ENCODE assay signal across 14 cellular contexts in the genomic region with DNA sequence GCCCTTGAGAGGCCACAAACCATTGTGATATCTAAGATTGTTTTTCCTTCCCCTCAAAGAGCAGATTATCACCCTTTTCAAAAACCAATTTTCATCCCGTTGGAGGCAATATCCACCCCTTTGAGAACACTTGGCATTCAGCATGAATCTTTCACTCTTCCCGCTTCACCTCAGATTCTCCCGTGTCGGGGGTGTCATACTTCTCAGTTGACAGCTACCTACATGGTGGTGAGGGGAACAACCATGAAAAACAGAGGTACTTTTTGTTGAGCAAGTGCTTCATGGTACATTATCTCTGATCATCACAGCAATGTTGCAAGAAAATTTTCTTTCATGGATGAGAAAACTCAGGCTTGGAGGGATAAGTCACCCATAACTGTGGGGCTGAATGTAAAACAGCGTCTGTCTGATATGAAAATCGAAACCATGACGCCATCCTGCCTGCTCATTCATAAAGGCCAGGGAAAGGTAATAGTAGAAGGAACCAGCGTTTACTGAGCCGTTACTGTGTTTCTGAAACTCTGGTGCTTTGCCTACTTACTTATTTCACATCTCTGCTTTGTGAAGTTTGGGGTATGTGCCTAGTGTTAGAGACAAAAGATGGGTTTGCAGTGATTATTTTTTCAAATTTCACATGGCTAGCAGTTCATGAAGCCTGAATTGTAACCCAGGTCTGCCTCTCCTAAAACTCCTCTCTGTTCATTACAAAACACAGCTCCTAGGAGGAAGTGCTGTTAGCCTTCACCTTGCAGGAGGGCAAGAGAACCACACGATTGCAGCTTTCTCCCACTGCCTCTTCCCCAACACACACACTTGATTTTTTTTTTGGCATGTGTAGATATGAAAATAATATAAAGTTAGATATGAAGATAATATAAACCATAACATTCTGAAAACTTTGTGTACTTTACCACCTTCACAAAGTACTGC. TPM values are rescaled to one million over a fixed set of nuclear protein-coding genes. Genes with fewer than 3 reads are reported as not detected.
DNase-seq lines count a peak whose midpoint lies in the region; ATAC-seq, FAIRE-seq and TF ChIP-seq lines count a peak whose summit lies in the region.
"Had no signal": no experiment of that assay in that cellular context is flagged by ENCODE, and none has a peak within 500 bp of the region (broad histone marks: within the 10 kb centered on the region; RNA-seq: fewer than 3 reads in every experiment).

No MANE protein-coding gene starts in this region.

- no peak overlapping the region for H3K4me3 Mint-ChIP-seq in WTC11
- H3K4me3 Mint-ChIP-seq: CD14-positive monocyte; naive thymus-derived CD8-positive, alpha-beta T cell had no signal

- H3K36me3 ChIP-seq in small intestine (ENCODE audit: control insufficient read depth in 2 of 2, insufficient read depth in 2 of 2, low read length in 2 of 2) (no peaks in the 10 kb centered on the region), brain microvascular endothelial cell (replicated peaks) (no peaks in the 10 kb centered on the region)
- H3K36me3 ChIP-seq: spleen had no signal

- peaks cover 8% of the 10 kb centered on the region for H3K4me1 Mint-ChIP-seq in WTC11
- H3K4me1 Mint-ChIP-seq: CD14-positive monocyte; naive thymus-derived CD8-positive, alpha-beta T cell had no signal

- no peaks in the 10 kb centered on the region for H3K9me3 ChIP-seq in small intestine (ENCODE audit: control insufficient read depth, low read depth)

- ATAC-seq in GM18508 (IDR thresholded peaks at IDR 0.05; ENCODE audit: insufficient read depth, unreplicated experiment), result peak; percentile 51
- ATAC-seq in GM21390 (IDR thresholded peaks at IDR 0.05; ENCODE audit: unreplicated experiment), result peak; percentile 92
- ATAC-seq in HG03064 (IDR thresholded peaks at IDR 0.05; ENCODE audit: low read depth, unreplicated experiment), result peak; percentile 87
- no peak for ATAC-seq in WTC11
- ATAC-seq: naive thymus-derived CD8-positive, alpha-beta T cell; SK-N-SH treated with all-trans-retinoic acid at 6 μM for 48 hours had no signal

- 78 to 82% (median 80%) methylated on average over 10 of the region's 10 CpGs for WGBS in small intestine, 3 donors

- no peak for FAIRE-seq in small intestine (lab: Jason Lieb, UNC)

- H3K4me1 ChIP-seq in small intestine (ENCODE audit: control insufficient read depth in 2 of 2, insufficient read depth in 1 of 2, low read depth in 1 of 2, low read length in 1 of 2), result no peaks in the 10 kb centered on the region
- H3K4me1 ChIP-seq: spleen had no signal

- TF ChIP-seq CTCF in WTC11 (IDR thresholded peaks at IDR 0.05), result no peak
- no peak for TF ChIP-seq CTCF in brain microvascular endothelial cell (IDR thresholded peaks at IDR 0.05; ENCODE audit: low read depth, low read length, missing control alignments)

- H3K27ac ChIP-seq in small intestine (ENCODE audit: low read depth in 1 of 2, low read length in 1 of 2), result no peak overlapping the region
- no peak overlapping the region for H3K27ac ChIP-seq in brain microvascular endothelial cell
- H3K27ac ChIP-seq: spleen had no signal

- H3K36me3 Mint-ChIP-seq in WTC11, result no peaks in the 10 kb centered on the region
- H3K36me3 Mint-ChIP-seq: CD14-positive monocyte; naive thymus-derived CD8-positive, alpha-beta T cell had no signal

- in situ Hi-C loops in brain microvascular endothelial cell (cut with HindIII; ENCODE audit: low pct_ligation_motif_present, low sequenced_read_pairs), result no loop called here

- H3K9me3 Mint-ChIP-seq in WTC11, result peaks cover 6% of the 10 kb centered on the region; the same call in 1 of the 2 replicates
- H3K9me3 Mint-ChIP-seq: naive thymus-derived CD8-positive, alpha-beta T cell had no signal

- H3K4me3 ChIP-seq in small intestine (ENCODE audit: low read depth in 1 of 2, low read length in 2 of 2) (no peak overlapping the region), brain microvascular endothelial cell (ENCODE audit: low read depth, low read length) (no peak overlapping the region)

- H3K27me3 ChIP-seq in small intestine (ENCODE audit: control insufficient read depth in 2 of 2, insufficient read depth in 2 of 2, low read length in 2 of 2), result peaks cover 0 to 2% of the 10 kb centered on the region in 2 donors
- no peaks in the 10 kb centered on the region for H3K27me3 ChIP-seq in brain microvascular endothelial cell (replicated peaks)

- peak; percentile 33 for DNase-seq in SHP77 treated with DMSO at 0.1 percent for 48 hours (lab: John Stamatoyannopoulos, UW)
- no peak for DNase-seq in WTC11 (ENCODE audit: low spot score)
- no peak for DNase-seq in AG08395 (ENCODE audit: low spot score)
- DNase-seq in small intestine, result no peak
- DNase-seq in brain microvascular endothelial cell, result no peak
- DNase-seq: activated CD8-positive, alpha-beta memory T cell treated with anti-CD3 and anti-CD28 coated beads for 24 hours; amniotic stem cell; naive thymus-derived CD8-positive, alpha-beta T cell; spleen had no signal

- no peak overlapping the region for H3K27ac Mint-ChIP-seq in WTC11

- POLR2A ChIA-PET in WTC11 (lab: Charles Lee), result no interaction called here

- CTCF ChIA-PET in WTC11 (lab: Charles Lee), result no interaction called here

- H3K27me3 Mint-ChIP-seq in WTC11 (ENCODE audit: low read depth), result no peaks in the 10 kb centered on the region

TF ChIP-seq in WTC11, 78 proteins besides CTCF, POLR2A, EP300 and RAD21 (continues in another document):
- TF ChIP-seq, protein P1, sequence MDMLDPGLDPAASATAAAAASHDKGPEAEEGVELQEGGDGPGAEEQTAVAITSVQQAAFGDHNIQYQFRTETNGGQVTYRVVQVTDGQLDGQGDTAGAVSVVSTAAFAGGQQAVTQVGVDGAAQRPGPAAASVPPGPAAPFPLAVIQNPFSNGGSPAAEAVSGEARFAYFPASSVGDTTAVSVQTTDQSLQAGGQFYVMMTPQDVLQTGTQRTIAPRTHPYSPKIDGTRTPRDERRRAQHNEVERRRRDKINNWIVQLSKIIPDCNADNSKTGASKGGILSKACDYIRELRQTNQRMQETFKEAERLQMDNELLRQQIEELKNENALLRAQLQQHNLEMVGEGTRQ (CRISPR knock-in tag; IDR thresholded peaks at IDR 0.05), result no peak
- TF ChIP-seq NR2C2 (CRISPR knock-in tag; IDR thresholded peaks at IDR 0.05) (no peak), NFATC4 (CRISPR knock-in tag; IDR thresholded peaks at IDR 0.05) (no peak), IRF2 (CRISPR knock-in tag; IDR thresholded peaks at IDR 0.05; ENCODE audit: borderline replicate concordance, low read depth) (no peak), OVOL2 (CRISPR knock-in tag; IDR thresholded peaks at IDR 0.05; ENCODE audit: borderline replicate concordance) (no peak), HMGA2 (CRISPR knock-in tag; IDR thresholded peaks at IDR 0.05) (no peak), ETV6 (CRISPR knock-in tag; IDR thresholded peaks at IDR 0.05) (no peak)
- TF ChIP-seq, protein P2, sequence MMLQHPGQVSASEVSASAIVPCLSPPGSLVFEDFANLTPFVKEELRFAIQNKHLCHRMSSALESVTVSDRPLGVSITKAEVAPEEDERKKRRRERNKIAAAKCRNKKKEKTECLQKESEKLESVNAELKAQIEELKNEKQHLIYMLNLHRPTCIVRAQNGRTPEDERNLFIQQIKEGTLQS (CRISPR knock-in tag; conservative IDR thresholded peaks at IDR 0.05), result no peak
- TF ChIP-seq, protein P3, sequence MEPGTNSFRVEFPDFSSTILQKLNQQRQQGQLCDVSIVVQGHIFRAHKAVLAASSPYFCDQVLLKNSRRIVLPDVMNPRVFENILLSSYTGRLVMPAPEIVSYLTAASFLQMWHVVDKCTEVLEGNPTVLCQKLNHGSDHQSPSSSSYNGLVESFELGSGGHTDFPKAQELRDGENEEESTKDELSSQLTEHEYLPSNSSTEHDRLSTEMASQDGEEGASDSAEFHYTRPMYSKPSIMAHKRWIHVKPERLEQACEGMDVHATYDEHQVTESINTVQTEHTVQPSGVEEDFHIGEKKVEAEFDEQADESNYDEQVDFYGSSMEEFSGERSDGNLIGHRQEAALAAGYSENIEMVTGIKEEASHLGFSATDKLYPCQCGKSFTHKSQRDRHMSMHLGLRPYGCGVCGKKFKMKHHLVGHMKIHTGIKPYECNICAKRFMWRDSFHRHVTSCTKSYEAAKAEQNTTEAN (CRISPR knock-in tag; IDR thresholded peaks at IDR 0.05), result no peak
- TF ChIP-seq, protein P4, sequence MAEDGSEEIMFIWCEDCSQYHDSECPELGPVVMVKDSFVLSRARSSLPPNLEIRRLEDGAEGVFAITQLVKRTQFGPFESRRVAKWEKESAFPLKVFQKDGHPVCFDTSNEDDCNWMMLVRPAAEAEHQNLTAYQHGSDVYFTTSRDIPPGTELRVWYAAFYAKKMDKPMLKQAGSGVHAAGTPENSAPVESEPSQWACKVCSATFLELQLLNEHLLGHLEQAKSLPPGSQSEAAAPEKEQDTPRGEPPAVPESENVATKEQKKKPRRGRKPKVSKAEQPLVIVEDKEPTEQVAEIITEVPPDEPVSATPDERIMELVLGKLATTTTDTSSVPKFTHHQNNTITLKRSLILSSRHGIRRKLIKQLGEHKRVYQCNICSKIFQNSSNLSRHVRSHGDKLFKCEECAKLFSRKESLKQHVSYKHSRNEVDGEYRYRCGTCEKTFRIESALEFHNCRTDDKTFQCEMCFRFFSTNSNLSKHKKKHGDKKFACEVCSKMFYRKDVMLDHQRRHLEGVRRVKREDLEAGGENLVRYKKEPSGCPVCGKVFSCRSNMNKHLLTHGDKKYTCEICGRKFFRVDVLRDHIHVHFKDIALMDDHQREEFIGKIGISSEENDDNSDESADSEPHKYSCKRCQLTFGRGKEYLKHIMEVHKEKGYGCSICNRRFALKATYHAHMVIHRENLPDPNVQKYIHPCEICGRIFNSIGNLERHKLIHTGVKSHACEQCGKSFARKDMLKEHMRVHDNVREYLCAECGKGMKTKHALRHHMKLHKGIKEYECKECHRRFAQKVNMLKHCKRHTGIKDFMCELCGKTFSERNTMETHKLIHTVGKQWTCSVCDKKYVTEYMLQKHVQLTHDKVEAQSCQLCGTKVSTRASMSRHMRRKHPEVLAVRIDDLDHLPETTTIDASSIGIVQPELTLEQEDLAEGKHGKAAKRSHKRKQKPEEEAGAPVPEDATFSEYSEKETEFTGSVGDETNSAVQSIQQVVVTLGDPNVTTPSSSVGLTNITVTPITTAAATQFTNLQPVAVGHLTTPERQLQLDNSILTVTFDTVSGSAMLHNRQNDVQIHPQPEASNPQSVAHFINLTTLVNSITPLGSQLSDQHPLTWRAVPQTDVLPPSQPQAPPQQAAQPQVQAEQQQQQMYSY (CRISPR knock-in tag; IDR thresholded peaks at IDR 0.05), result no peak

RNA-seq across cellular contexts. Expression of a gene that starts 35.4 kb away (rescaled TPM):
- total RNA-seq in WTC11 (2021), result 0.64 to 1.4 TPM (median 0.82 TPM) in 3 replicates
- polyA plus RNA-seq in small intestine, result 1 to 10 TPM in 1 of 3 donors, not detected in 2; 2.0 TPM
- polyA plus RNA-seq: CD14-positive monocyte had no signal
